38 cellular contexts compared by ENCODE assay signal in genomic region chr12:116701432-116701831, GRCh38.
"Had no signal": no experiment of that assay in that cellular context is flagged by ENCODE, and none has a peak within 500 bp of the region (broad histone marks: within the 10 kb centered on the region; RNA-seq: fewer than 3 reads in every experiment).

No MANE protein-coding gene starts in this region.

- H3K4me3 ChIP-seq: adrenal gland, ascending aorta, body of pancreas, breast epithelium, cardiac muscle cell had no signal

- FAIRE-seq: bronchial epithelial cell, colon had no signal

- H3K4me1 ChIP-seq: ascending aorta, breast epithelium had no signal

- DNase-seq: activated effector memory CD4-positive, alpha-beta T cell treated with anti-CD3 and anti-CD28 coated beads, Interleukin-2, amount 50 U/mL, for 16 hours; activated effector memory CD4-positive, alpha-beta T cell treated with Interleukin-2 at 50 U/mL for 16 hours; activated gamma-delta T cell; activated gamma-delta T cell treated with Interleukin-2 at 50 U/mL for 16 hours; activated naive CD4-positive, alpha-beta T cell; activated naive CD4-positive, alpha-beta T cell treated with anti-CD3 and anti-CD28 coated beads for 36 hours; activated naive CD4-positive, alpha-beta T cell treated with anti-CD3 and anti-CD28 coated beads, Interleukin-2, amount 10 ng/mL, durations not matched to agents 7 days and 5 days; activated naive CD4-positive, alpha-beta T cell treated with anti-CD3 and anti-CD28 coated beads, Interleukin-2, amount 50 U/mL, for 16 hours; activated naive CD4-positive, alpha-beta T cell treated with Interleukin-2 at 50 U/mL for 16 hours; activated naive CD8-positive, alpha-beta T cell treated with anti-CD3 and anti-CD28 coated beads for 36 hours; activated naive CD8-positive, alpha-beta T cell treated with anti-CD3 and anti-CD28 coated beads, Interleukin-2, amount 10 ng/mL, durations not matched to agents 7 days and 5 days; activated naive CD8-positive, alpha-beta T cell treated with anti-CD3 and anti-CD28 coated beads, Interleukin-2, amount 50 U/mL, for 24 hours; activated T-cell treated with anti-CD3 and anti-CD28 coated beads, Interleukin-2, amount 50 U/mL, for 24 hours; activated T-cell treated with anti-CD3 and anti-CD28 coated beads, Interleukin-2, amount 50 U/mL, for 4 hours; activated T-cell treated with anti-CD3 and anti-CD28 coated beads, Interleukin-2, amount 50 U/mL, for 48 hours; activated T-cell treated with anti-CD3 and anti-CD28 coated beads, Interleukin-2, amount 50 U/mL, for 72 hours; adrenal gland; amniotic stem cell; amygdala; anterior cingulate cortex; aorta; body of pancreas; brain microvascular endothelial cell; central memory CD4-positive, alpha-beta T cell; cerebellar nuclear complex had no signal

- H3K9me3 Mint-ChIP-seq: activated naive CD4-positive, alpha-beta T cell treated with anti-CD3 and anti-CD28 coated beads for 36 hours; activated naive CD4-positive, alpha-beta T cell treated with anti-CD3 and anti-CD28 coated beads, Interleukin-2, amount 10 ng/mL, durations not matched to agents 7 days and 5 days; activated naive CD4-positive, alpha-beta T cell treated with anti-CD3 and anti-CD28 coated beads, Interleukin-2, amount 50 U/mL, for 24 hours; activated naive CD4-positive, alpha-beta T cell treated with anti-CD3 and anti-CD28 coated beads, Interleukin-2, amount 50 U/mL, for 72 hours; activated naive CD8-positive, alpha-beta T cell treated with anti-CD3 and anti-CD28 coated beads for 36 hours; activated naive CD8-positive, alpha-beta T cell treated with anti-CD3 and anti-CD28 coated beads, Interleukin-2, amount 10 ng/mL, durations not matched to agents 7 days and 5 days; activated naive CD8-positive, alpha-beta T cell treated with anti-CD3 and anti-CD28 coated beads, Interleukin-2, amount 50 U/mL, for 24 hours; activated T-cell treated with anti-CD3 and anti-CD28 coated beads, Interleukin-2, amount 50 U/mL, for 24 hours; activated T-cell treated with anti-CD3 and anti-CD28 coated beads, Interleukin-2, amount 50 U/mL, for 4 hours; activated T-cell treated with anti-CD3 and anti-CD28 coated beads, Interleukin-2, amount 50 U/mL, for 72 hours; activated T-helper 1 cell treated with anti-CD3 and anti-CD28 coated beads, Interleukin-12 subunit alpha, Interleukin-12 subunit beta, Interleukin-2, Interleukin-4 antibody, amounts not matched to agents 30 ng/mL and 10 ng/mL and 1 ng/mL, durations not matched to agents 14 hours and 24 hours and 36 hours; activated T-helper 17 cell treated with anti-CD3 and anti-CD28 coated beads, Interleukin-2, amount 50 U/mL, for 72 hours; activated T-helper 2 cell treated with anti-CD3 and anti-CD28 coated beads, Interferon-gamma antibody, Interleukin-2, Interleukin-4, amounts not matched to agents 10 μg/mL and 5 μg/mL and 100 μg/mL, durations not matched to agents 14 hours and 24 hours and 36 hours; central memory CD8-positive, alpha-beta T cell had no signal

- H3K36me3 Mint-ChIP-seq: activated naive CD4-positive, alpha-beta T cell treated with anti-CD3 and anti-CD28 coated beads, Interleukin-2, amount 10 ng/mL, durations not matched to agents 7 days and 5 days; activated naive CD4-positive, alpha-beta T cell treated with anti-CD3 and anti-CD28 coated beads, Interleukin-2, amount 50 U/mL, for 24 hours; activated naive CD4-positive, alpha-beta T cell treated with anti-CD3 and anti-CD28 coated beads, Interleukin-2, amount 50 U/mL, for 72 hours; activated naive CD8-positive, alpha-beta T cell treated with anti-CD3 and anti-CD28 coated beads for 36 hours; activated naive CD8-positive, alpha-beta T cell treated with anti-CD3 and anti-CD28 coated beads, Interleukin-2, amount 10 ng/mL, durations not matched to agents 7 days and 5 days; brain had no signal

- H3K4me3 Mint-ChIP-seq: activated naive CD4-positive, alpha-beta T cell treated with anti-CD3 and anti-CD28 coated beads for 36 hours; activated naive CD4-positive, alpha-beta T cell treated with anti-CD3 and anti-CD28 coated beads, Interleukin-2, amount 10 ng/mL, durations not matched to agents 7 days and 5 days; activated naive CD4-positive, alpha-beta T cell treated with anti-CD3 and anti-CD28 coated beads, Interleukin-2, amount 50 U/mL, for 24 hours; activated naive CD8-positive, alpha-beta T cell; activated naive CD8-positive, alpha-beta T cell treated with anti-CD3 and anti-CD28 coated beads for 36 hours; activated naive CD8-positive, alpha-beta T cell treated with anti-CD3 and anti-CD28 coated beads, Interleukin-2, amount 10 ng/mL, durations not matched to agents 7 days and 5 days; activated naive CD8-positive, alpha-beta T cell treated with anti-CD3 and anti-CD28 coated beads, Interleukin-2, amount 50 U/mL, for 24 hours; activated T-cell treated with anti-CD3 and anti-CD28 coated beads, Interleukin-2, amount 50 U/mL, for 24 hours; activated T-cell treated with anti-CD3 and anti-CD28 coated beads, Interleukin-2, amount 50 U/mL, for 4 hours; activated T-cell treated with anti-CD3 and anti-CD28 coated beads, Interleukin-2, amount 50 U/mL, for 72 hours; activated T-helper 1 cell treated with anti-CD3 and anti-CD28 coated beads, Interleukin-12 subunit alpha, Interleukin-12 subunit beta, Interleukin-2, Interleukin-4 antibody, amounts not matched to agents 30 ng/mL and 10 ng/mL and 1 ng/mL, durations not matched to agents 14 hours and 24 hours and 36 hours; activated T-helper 17 cell treated with anti-CD3 and anti-CD28 coated beads, Interleukin-2, amount 50 U/mL, for 72 hours; brain; central memory CD8-positive, alpha-beta T cell had no signal

- H3K27ac ChIP-seq: adrenal gland, ascending aorta, body of pancreas, brain microvascular endothelial cell, breast epithelium, cardiac muscle cell had no signal

- H3K27ac Mint-ChIP-seq: activated naive CD4-positive, alpha-beta T cell treated with anti-CD3 and anti-CD28 coated beads for 36 hours; activated naive CD4-positive, alpha-beta T cell treated with anti-CD3 and anti-CD28 coated beads, Interleukin-2, amount 10 ng/mL, durations not matched to agents 7 days and 5 days; activated naive CD4-positive, alpha-beta T cell treated with anti-CD3 and anti-CD28 coated beads, Interleukin-2, amount 50 U/mL, for 24 hours; activated naive CD8-positive, alpha-beta T cell; activated naive CD8-positive, alpha-beta T cell treated with anti-CD3 and anti-CD28 coated beads for 36 hours; activated naive CD8-positive, alpha-beta T cell treated with anti-CD3 and anti-CD28 coated beads, Interleukin-2, amount 10 ng/mL, durations not matched to agents 7 days and 5 days; activated naive CD8-positive, alpha-beta T cell treated with anti-CD3 and anti-CD28 coated beads, Interleukin-2, amount 50 U/mL, for 24 hours; activated T-cell treated with anti-CD3 and anti-CD28 coated beads, Interleukin-2, amount 50 U/mL, for 24 hours; activated T-cell treated with anti-CD3 and anti-CD28 coated beads, Interleukin-2, amount 50 U/mL, for 72 hours; activated T-helper 1 cell treated with anti-CD3 and anti-CD28 coated beads, Interleukin-12 subunit alpha, Interleukin-12 subunit beta, Interleukin-2, Interleukin-4 antibody, amounts not matched to agents 30 ng/mL and 10 ng/mL and 1 ng/mL, durations not matched to agents 14 hours and 24 hours and 36 hours; activated T-helper 17 cell treated with anti-CD3 and anti-CD28 coated beads, Interleukin-2, amount 50 U/mL, for 72 hours; activated T-helper 2 cell treated with anti-CD3 and anti-CD28 coated beads, Interferon-gamma antibody, Interleukin-2, Interleukin-4, amounts not matched to agents 10 μg/mL and 5 μg/mL and 100 μg/mL, durations not matched to agents 14 hours and 24 hours and 36 hours had no signal

- ATAC-seq: activated naive CD4-positive, alpha-beta T cell treated with anti-CD3 and anti-CD28 coated beads, Interleukin-2, amount 50 U/mL, for 72 hours; activated naive CD8-positive, alpha-beta T cell treated with anti-CD3 and anti-CD28 coated beads, Interleukin-2, amount 50 U/mL, for 24 hours; activated T-cell treated with anti-CD3 and anti-CD28 coated beads, Interleukin-2, amount 50 U/mL, for 4 hours; activated T-cell treated with anti-CD3 and anti-CD28 coated beads, Interleukin-2, amount 50 U/mL, for 72 hours; activated T-helper 17 cell treated with anti-CD3 and anti-CD28 coated beads, Interleukin-2, amount 50 U/mL, for 72 hours; body of pancreas had no signal

- H3K9me3 ChIP-seq: adrenal gland, ascending aorta, body of pancreas, breast epithelium had no signal

- H3K4me1 Mint-ChIP-seq: activated naive CD4-positive, alpha-beta T cell treated with anti-CD3 and anti-CD28 coated beads, Interleukin-2, amount 10 ng/mL, durations not matched to agents 7 days and 5 days had no signal

- H3K36me3 ChIP-seq: adrenal gland, ascending aorta, brain microvascular endothelial cell, breast epithelium, cardiac muscle cell had no signal

- H3K27me3 ChIP-seq: adrenal gland, ascending aorta, body of pancreas, brain microvascular endothelial cell, breast epithelium, cardiac muscle cell had no signal
